In the genomic region with DNA sequence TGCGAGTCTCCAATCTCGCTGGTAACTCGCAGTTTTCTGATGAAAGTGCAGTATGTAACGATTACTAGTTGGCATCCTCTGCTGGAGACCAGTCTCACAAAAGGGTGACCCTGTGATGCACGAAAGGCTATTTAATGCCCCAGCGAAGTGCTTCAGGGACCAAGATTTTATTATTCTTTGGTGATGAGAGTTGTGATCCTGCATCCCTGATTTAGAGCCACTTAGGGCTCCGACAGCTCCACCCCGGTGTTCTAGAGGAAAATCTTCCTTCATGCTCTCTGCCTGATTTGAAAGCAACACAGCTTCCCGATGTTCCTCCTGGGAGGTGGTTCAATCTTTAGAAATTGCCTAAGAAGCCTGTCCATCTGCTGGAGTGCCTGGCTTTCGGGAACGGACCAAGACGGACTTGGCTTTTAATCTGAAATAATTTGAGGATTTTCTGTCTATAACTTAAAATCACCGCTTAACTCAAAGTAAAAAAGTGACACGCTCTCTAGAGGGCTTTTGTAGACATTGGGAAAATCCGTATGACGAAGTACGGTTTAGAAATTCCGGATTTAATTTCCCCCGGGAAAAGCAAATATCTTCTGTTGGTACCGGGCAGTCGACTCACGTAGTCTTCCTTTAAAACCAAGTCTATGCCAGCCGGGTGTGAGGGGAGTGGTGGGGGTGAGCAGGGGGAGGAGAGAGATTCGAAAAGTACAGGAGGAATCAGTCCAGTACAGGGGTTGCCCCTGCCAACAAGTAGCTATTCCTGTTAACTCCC, we compare ENCODE assay signal across 8 cellular contexts. TPM values are rescaled to one million over a fixed set of nuclear protein-coding genes. Genes with fewer than 3 reads are reported as not detected.
DNase-seq lines count a peak whose midpoint lies in the region; ATAC-seq and TF ChIP-seq lines count a peak whose summit lies in the region.

No MANE protein-coding gene starts in this region.

- H3K9me3 ChIP-seq in subcutaneous abdominal adipose tissue (ENCODE audit: control insufficient read depth in 5 of 5, low read length in 5 of 5): no peaks in the 10 kb centered on the region

- DNase-seq in NCI-H1105 treated with DMSO at 0.1 percent for 48 hours (lab: John Stamatoyannopoulos, UW): peak; percentile 43
- no peak for DNase-seq in NCI-H1105 (lab: John Stamatoyannopoulos, UW)
- DNase-seq in NCI-H748 (lab: John Stamatoyannopoulos, UW; ENCODE audit: unreplicated experiment): peak; percentile 89
- peak; percentile 83 to 89 for DNase-seq in cardiac fibroblast (ENCODE audit: low read depth in 2 of 2)
- DNase-seq in left colon: peak; percentile 3 to 21

- no peaks in the 10 kb centered on the region for H3K36me3 ChIP-seq in subcutaneous abdominal adipose tissue (ENCODE audit: control insufficient read depth in 5 of 5, insufficient read depth in 5 of 5, low read length in 5 of 5)

- H3K27ac ChIP-seq in subcutaneous abdominal adipose tissue (ENCODE audit: low read depth, low read length): peak overlapping the region; percentile 32

- H3K4me1 ChIP-seq in subcutaneous abdominal adipose tissue (ENCODE audit: control insufficient read depth in 5 of 5, insufficient read depth in 5 of 5, low read length in 5 of 5): peaks cover 2 to 48% (median 47%) of the 10 kb centered on the region in 5 donors

- ATAC-seq in left colon (no peak), HG02981 (IDR thresholded peaks at IDR 0.05; ENCODE audit: unreplicated experiment) (no peak), HG03196 (IDR thresholded peaks at IDR 0.05; ENCODE audit: unreplicated experiment) (no peak)

- H3K9ac ChIP-seq in subcutaneous abdominal adipose tissue (ENCODE audit: low read length in 5 of 5): peak overlapping the region in 4 of 5 donors; percentile 16 to 67 (median 62)

- intact Hi-C loops in left colon (cut with DNase I, micrococcal nuclease): no loop called here

- H3K4me3 ChIP-seq in cardiac fibroblast (replicated peaks in 1 of 2; ENCODE audit: low read depth in 2 of 2, low read length in 2 of 2) (peak overlapping the region; percentile 61 to 95), subcutaneous abdominal adipose tissue (ENCODE audit: low read depth in 1 of 5, low read length in 5 of 5) (peak overlapping the region; percentile 75 to 95 (median 92))

- peak; percentile 1 for TF ChIP-seq CTCF in cardiac fibroblast (IDR thresholded peaks at IDR 0.05; ENCODE audit: low read depth, low read length)

- peaks cover 0 to 2% (median 0%) of the 10 kb centered on the region in 5 donors for H3K27me3 ChIP-seq in subcutaneous abdominal adipose tissue (ENCODE audit: control insufficient read depth in 5 of 5, insufficient read depth in 4 of 5, low read length in 5 of 5)

RNA-seq across cellular contexts. Expression of gene ALCAM, which starts 1.0 kb away (rescaled TPM):
- 10 to 100 TPM; 20.3 to 21.4 TPM for total RNA-seq in left colon
